Comparison of ENCODE assay signal across 6 cellular contexts in the genomic region with DNA sequence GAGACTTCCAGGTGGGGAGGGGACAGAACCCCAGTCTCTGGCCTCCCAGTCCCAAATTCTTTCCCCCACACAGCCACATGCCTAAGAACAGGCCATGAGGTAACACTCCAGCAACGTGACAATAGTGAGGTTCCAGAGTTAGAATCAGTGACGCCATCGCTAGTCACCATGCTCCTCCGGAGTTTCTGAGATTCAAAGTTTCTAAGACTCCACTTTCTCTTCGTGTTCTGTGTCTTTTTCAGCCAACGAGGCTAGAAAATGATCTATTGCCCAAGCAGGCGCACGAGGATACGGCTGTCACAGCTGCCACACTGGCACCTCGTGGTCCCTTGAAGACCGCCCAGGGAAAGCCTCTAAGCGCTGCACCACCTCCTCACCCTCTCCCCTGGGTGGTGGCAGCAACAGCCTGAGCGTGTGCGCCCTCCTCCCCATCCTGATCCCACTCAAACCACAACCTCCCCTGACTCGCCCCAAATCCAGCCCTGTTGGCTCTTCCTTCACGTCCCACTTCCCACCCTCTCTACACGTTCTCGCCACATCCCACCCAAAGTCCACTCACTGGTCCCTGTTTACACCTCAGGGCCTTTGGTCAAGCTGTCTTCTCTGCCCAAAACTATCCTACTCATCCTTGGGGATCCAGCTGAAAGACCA. TPM values are rescaled to one million over a fixed set of nuclear protein-coding genes. Genes with fewer than 3 reads are reported as not detected.
DNase-seq lines count a peak whose midpoint lies in the region; ATAC-seq lines count a peak whose summit lies in the region.

No MANE protein-coding gene starts in this region.

- H3K9me3 Mint-ChIP-seq in CD4-positive, CD25-positive, alpha-beta regulatory T cell: no peaks in the 10 kb centered on the region
- H3K9me3 Mint-ChIP-seq in immature natural killer cell: peaks cover 0 to 2% (median 0%) of the 10 kb centered on the region in 6 donors

- H3K4me1 ChIP-seq in CD4-positive, CD25-positive, alpha-beta regulatory T cell (ENCODE audit: control insufficient read depth, insufficient read depth, low read length, poor library complexity, severe bottlenecking): peaks cover 24% of the 10 kb centered on the region

- peak overlapping the region; percentile 84 to 98 (median 93) for H3K27ac Mint-ChIP-seq in CD4-positive, CD25-positive, alpha-beta regulatory T cell
- peak overlapping the region; percentile 91 to 98 (median 94) for H3K27ac Mint-ChIP-seq in immature natural killer cell

- H3K4me3 ChIP-seq in CD4-positive, CD25-positive, alpha-beta regulatory T cell (ENCODE audit: low read depth, low read length): peak overlapping the region; percentile 71
- peak overlapping the region; percentile 84 for H3K4me3 ChIP-seq in Jurkat, Clone E6-1 (ENCODE audit: low read length)

- H3K36me3 Mint-ChIP-seq in CD4-positive, CD25-positive, alpha-beta regulatory T cell: no peaks in the 10 kb centered on the region
- H3K36me3 Mint-ChIP-seq in immature natural killer cell: no peaks in the 10 kb centered on the region

- H3K27ac ChIP-seq in CD4-positive, CD25-positive, alpha-beta regulatory T cell (ENCODE audit: insufficient read depth, low read length, poor library complexity, severe bottlenecking): peak overlapping the region; percentile 72
- peak overlapping the region; percentile 59 for H3K27ac ChIP-seq in substantia nigra (ENCODE audit: low read depth, low read length, poor library complexity, severe bottlenecking)

- no peaks in the 10 kb centered on the region for H3K27me3 ChIP-seq in CD4-positive, CD25-positive, alpha-beta regulatory T cell (ENCODE audit: control insufficient read depth, insufficient read depth, low read length)

- H3K4me1 Mint-ChIP-seq in CD4-positive, CD25-positive, alpha-beta regulatory T cell: peaks cover 5 to 29% (median 12%) of the 10 kb centered on the region in 4 donors
- peaks cover 22 to 29% of the 10 kb centered on the region in 2 donors for H3K4me1 Mint-ChIP-seq in immature natural killer cell

- no peaks in the 10 kb centered on the region for H3K27me3 Mint-ChIP-seq in CD4-positive, CD25-positive, alpha-beta regulatory T cell
- H3K27me3 Mint-ChIP-seq in immature natural killer cell (ENCODE audit: low read depth in 3 of 3): peaks cover 6 to 14% (median 9%) of the 10 kb centered on the region in 3 donors

- no peaks in the 10 kb centered on the region for H3K36me3 ChIP-seq in CD4-positive, CD25-positive, alpha-beta regulatory T cell (ENCODE audit: control insufficient read depth, insufficient read depth, low read length)

- peak overlapping the region; percentile 91 to 97 (median 95) for H3K4me3 Mint-ChIP-seq in CD4-positive, CD25-positive, alpha-beta regulatory T cell
- H3K4me3 Mint-ChIP-seq in immature natural killer cell: peak overlapping the region; percentile 86 to 93 (median 92)

- DNase-seq in CD4-positive, CD25-positive, alpha-beta regulatory T cell: peak; percentile 22 to 71 (median 58)
- peak; percentile 61 for DNase-seq in Jurkat, Clone E6-1 (ENCODE audit: low read depth, low spot score)
- peak; percentile 51 for DNase-seq in activated T-cell treated with anti-CD3 and anti-CD28 coated beads for 48 hours (ENCODE audit: low read depth)
- DNase-seq in immature natural killer cell: peak; percentile 37 to 54 (median 39)
- peak in 4 of 49 donors; percentile 7 to 32 (median 13) for DNase-seq in substantia nigra (lab: John Stamatoyannopoulos, UW)

- H3K9me3 ChIP-seq in CD4-positive, CD25-positive, alpha-beta regulatory T cell (ENCODE audit: control insufficient read depth in 2 of 2, low read length in 2 of 2): no peaks in the 10 kb centered on the region

- ATAC-seq in CD4-positive, CD25-positive, alpha-beta regulatory T cell (ENCODE audit: low read depth in 2 of 2): peak; percentile 43 to 50
- no peak for ATAC-seq in GM19467 (IDR thresholded peaks at IDR 0.05; ENCODE audit: unreplicated experiment)

RNA-seq across cellular contexts. Expression of a gene that starts 1.0 kb away (rescaled TPM):
- total RNA-seq in CD4-positive, CD25-positive, alpha-beta regulatory T cell: 59.9 TPM
- polyA plus RNA-seq in CD4-positive, CD25-positive, alpha-beta regulatory T cell: 10 to 100 TPM; 58.1 to 93.2 (median 77.1) TPM
- polyA plus RNA-seq in Jurkat, Clone E6-1 (2012; ENCODE audit: insufficient read depth, insufficient read length): 94.1 TPM
- polyA plus RNA-seq in immature natural killer cell: 100 to 1,000 TPM; 112 to 178 (median 124) TPM

RNA-seq across cellular contexts. Expression of a gene that starts 2.8 kb away (rescaled TPM):
- not detected for total RNA-seq in CD4-positive, CD25-positive, alpha-beta regulatory T cell
- not detected for polyA plus RNA-seq in CD4-positive, CD25-positive, alpha-beta regulatory T cell
- polyA plus RNA-seq in Jurkat, Clone E6-1 (2012; ENCODE audit: insufficient read depth, insufficient read length): not detected
- not detected for polyA plus RNA-seq in immature natural killer cell

RNA-seq across cellular contexts. Expression of a gene that starts 28.1 kb away (rescaled TPM):
- not detected for total RNA-seq in CD4-positive, CD25-positive, alpha-beta regulatory T cell
- polyA plus RNA-seq in CD4-positive, CD25-positive, alpha-beta regulatory T cell: not detected
- polyA plus RNA-seq in Jurkat, Clone E6-1 (2012; ENCODE audit: insufficient read depth, insufficient read length): not detected
- not detected for polyA plus RNA-seq in immature natural killer cell

RNA-seq across cellular contexts. Expression of a gene that starts 28.3 kb away (rescaled TPM):
- 231 TPM for total RNA-seq in CD4-positive, CD25-positive, alpha-beta regulatory T cell
- 100 to 1,000 TPM; 186 to 216 (median 207) TPM for polyA plus RNA-seq in CD4-positive, CD25-positive, alpha-beta regulatory T cell
- polyA plus RNA-seq in Jurkat, Clone E6-1 (2012; ENCODE audit: insufficient read depth, insufficient read length): 267 TPM
- 100 to 1,000 TPM; 365 to 534 (median 475) TPM for polyA plus RNA-seq in immature natural killer cell

RNA-seq across cellular contexts. Expression of a gene that starts 39.1 kb away (rescaled TPM):
- total RNA-seq in CD4-positive, CD25-positive, alpha-beta regulatory T cell: 578 TPM
- polyA plus RNA-seq in CD4-positive, CD25-positive, alpha-beta regulatory T cell: 100 to 1,000 TPM in 2 of 4 donors, 10 to 100 TPM in 2; 91.4 to 141 (median 99.4) TPM
- polyA plus RNA-seq in Jurkat, Clone E6-1 (2012; ENCODE audit: insufficient read depth, insufficient read length): 572 TPM
- polyA plus RNA-seq in immature natural killer cell: 100 to 1,000 TPM; 100 to 245 (median 133) TPM
